In the genomic region with DNA sequence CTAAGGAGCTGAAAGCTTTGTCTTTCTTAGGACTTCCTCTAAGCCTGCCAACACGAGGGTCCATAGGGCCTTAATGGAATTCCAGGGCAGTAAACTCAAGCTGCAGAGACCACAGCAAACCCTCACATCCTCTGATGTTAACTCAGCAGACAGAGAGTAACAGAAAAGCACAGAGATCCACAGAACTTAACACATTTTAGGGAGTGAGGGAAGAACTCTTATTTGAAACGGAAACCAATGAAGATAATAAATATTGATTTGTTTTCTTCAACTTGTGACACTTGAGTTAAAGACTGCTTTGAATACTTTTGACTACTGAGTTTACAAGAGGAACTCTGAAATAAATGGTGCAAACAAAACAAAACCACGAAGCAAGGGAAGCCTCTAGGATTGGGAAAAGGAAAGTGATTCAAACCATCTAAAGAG, we compare ENCODE assay signal across 8 cellular contexts. TPM values are rescaled to one million over a fixed set of nuclear protein-coding genes. Genes with fewer than 3 reads are reported as not detected.
DNase-seq lines count a peak whose midpoint lies in the region; ATAC-seq, FAIRE-seq and TF ChIP-seq lines count a peak whose summit lies in the region.

No MANE protein-coding gene starts in this region.

- H4K20me1 ChIP-seq in GM23338 (replicated peaks; ENCODE audit: insufficient read depth), result peaks cover 41% of the 10 kb centered on the region

- H3K9me2 ChIP-seq in GM23338 (ENCODE audit: insufficient read depth), result no peaks in the 10 kb centered on the region

- H3K9me3 ChIP-seq in kidney (ENCODE audit: control insufficient read depth in 1 of 2, low read length in 2 of 2) (no peaks in the 10 kb centered on the region), skeletal muscle tissue (ENCODE audit: control insufficient read depth in 3 of 3, low read length in 3 of 3) (no peaks in the 10 kb centered on the region)

- peaks cover 13% of the 10 kb centered on the region for H3K4me1 ChIP-seq in GM23338 (ENCODE audit: insufficient read depth)
- H3K4me1 ChIP-seq in kidney (ENCODE audit: control insufficient read depth in 1 of 2, insufficient read depth in 1 of 2, low read depth in 1 of 2, low read length in 2 of 2), result peaks cover 14 to 17% of the 10 kb centered on the region in 2 donors
- H3K4me1 ChIP-seq in skeletal muscle tissue (ENCODE audit: control insufficient read depth in 3 of 3, insufficient read depth in 3 of 3, low read length in 3 of 3), result peaks cover 30 to 38% (median 38%) of the 10 kb centered on the region in 3 donors

- H3K4me3 Mint-ChIP-seq in GM23338 (no peak overlapping the region), MCF 10A (ENCODE audit: unreplicated experiment) (peak overlapping the region; percentile 35), natural killer cell (no peak overlapping the region)

- H3K4me3 ChIP-seq in GM23338 (no peak overlapping the region), kidney (ENCODE audit: low read length in 2 of 2) (no peak overlapping the region), skeletal muscle tissue (ENCODE audit: low read length in 3 of 3) (peak overlapping the region in 1 of 3 donors; percentile 8)

- H3K4me1 Mint-ChIP-seq in GM23338, result peaks cover 21% of the 10 kb centered on the region
- H3K4me1 Mint-ChIP-seq in MCF 10A (ENCODE audit: insufficient read depth, unreplicated experiment), result peaks cover 32% of the 10 kb centered on the region
- peaks cover 23 to 35% of the 10 kb centered on the region in 2 donors for H3K4me1 Mint-ChIP-seq in natural killer cell

- ATAC-seq in GM23338 (no peak), GM18867 (IDR thresholded peaks at IDR 0.05; ENCODE audit: unreplicated experiment) (no peak), natural killer cell (no peak)

- H3K27me3 Mint-ChIP-seq in GM23338 (ENCODE audit: insufficient read depth, low read depth, poor library complexity), result no peaks in the 10 kb centered on the region
- no peaks in the 10 kb centered on the region for H3K27me3 Mint-ChIP-seq in MCF 10A (ENCODE audit: insufficient read depth, unreplicated experiment)
- no peaks in the 10 kb centered on the region for H3K27me3 Mint-ChIP-seq in natural killer cell (ENCODE audit: low read depth in 2 of 2)

- H3K9me3 Mint-ChIP-seq in GM23338, result no peaks in the 10 kb centered on the region
- no peaks in the 10 kb centered on the region for H3K9me3 Mint-ChIP-seq in MCF 10A (ENCODE audit: unreplicated experiment)
- no peaks in the 10 kb centered on the region for H3K9me3 Mint-ChIP-seq in natural killer cell

- POLR2A ChIA-PET in MCF 10A (lab: Yijun Ruan, JAX), result interaction anchor here (0.6 to 3.5 kb wide), 6 partner anchors 9 to 126 kb away, joined by 3 to 38 read pairs (median 6); partner anchors contain the start of gene DYNC1LI2

- DNase-seq in GM23338 (ENCODE audit: low spot score) (no peak), MCF 10A (ENCODE audit: unreplicated experiment) (no peak), kidney (no peak), D721Med (ENCODE audit: insufficient read length, low spot score) (no peak), natural killer cell (no peak)
- no peak for DNase-seq in stimulated activated naive CD4-positive, alpha-beta T cell (lab: John Stamatoyannopoulos, UW)

- H3K36me3 ChIP-seq in GM23338 (ENCODE audit: insufficient read depth) (peaks cover 52% of the 10 kb centered on the region), kidney (ENCODE audit: control insufficient read depth in 1 of 2, insufficient read depth in 2 of 2, low read length in 2 of 2) (peaks cover 15 to 34% of the 10 kb centered on the region in 2 donors), skeletal muscle tissue (ENCODE audit: control insufficient read depth in 3 of 3, insufficient read depth in 3 of 3, low read length in 3 of 3) (peaks cover 13 to 35% (median 23%) of the 10 kb centered on the region in 3 donors)

- H3K27ac ChIP-seq in GM23338 (ENCODE audit: low read depth) (peak overlapping the region; percentile 75), kidney (ENCODE audit: low read depth in 2 of 2, low read length in 2 of 2) (peak overlapping the region; percentile 71 to 77), skeletal muscle tissue (ENCODE audit: low read depth, low read length) (peak overlapping the region; percentile 88)

- H3K9ac ChIP-seq in kidney (ENCODE audit: low read length in 2 of 2) (peak overlapping the region; percentile 46 to 57), skeletal muscle tissue (ENCODE audit: low read depth in 1 of 3, low read length in 3 of 3) (peak overlapping the region in 2 of 3 donors; percentile 48 to 66)

- H3K4me2 ChIP-seq in GM23338, result no peak overlapping the region

- H2AFZ ChIP-seq in GM23338, result no peak overlapping the region

- H3K27me3 ChIP-seq in GM23338 (ENCODE audit: insufficient read depth), result no peaks in the 10 kb centered on the region
- H3K27me3 ChIP-seq in skeletal muscle tissue (ENCODE audit: control insufficient read depth in 3 of 3, insufficient read depth in 3 of 3, low read length in 3 of 3), result no peaks in the 10 kb centered on the region

- CTCF ChIA-PET in MCF 10A (lab: Yijun Ruan, JAX), result interaction anchor here (0.6 to 7.4 kb wide), 8 partner anchors 9 to 126 kb away, joined by 3 to 71 read pairs (median 12); partner anchors contain the start of genes DYNC1LI2 and NAE1

- peak overlapping the region; percentile 37; the same call in 1 of the 2 replicates for H3K27ac Mint-ChIP-seq in GM23338
- H3K27ac Mint-ChIP-seq in MCF 10A (ENCODE audit: low read depth, unreplicated experiment), result peak overlapping the region; percentile 66
- H3K27ac Mint-ChIP-seq in natural killer cell, result no peak overlapping the region

- TF ChIP-seq CTCF in GM23338 (conservative IDR thresholded peaks at IDR 0.05; ENCODE audit: low read depth in 2 of 2), result no peak
- no peak for TF ChIP-seq CTCF in MCF 10A (IDR thresholded peaks at IDR 0.05; ENCODE audit: unreplicated experiment)
- TF ChIP-seq CTCF in kidney (IDR thresholded peaks at IDR 0.05; ENCODE audit: borderline replicate concordance, extremely low read depth, insufficient read depth), result no peak
- TF ChIP-seq CTCF in D721Med (IDR thresholded peaks at IDR 0.05; ENCODE audit: insufficient read depth, missing control alignments), result no peak
- TF ChIP-seq CTCF in natural killer cell (IDR thresholded peaks at IDR 0.05), result no peak

- peaks cover 69% of the 10 kb centered on the region for H3K36me3 Mint-ChIP-seq in GM23338 (ENCODE audit: low read depth)
- peaks cover 87% of the 10 kb centered on the region for H3K36me3 Mint-ChIP-seq in MCF 10A (ENCODE audit: insufficient read depth, unreplicated experiment)
- no peaks in the 10 kb centered on the region for H3K36me3 Mint-ChIP-seq in natural killer cell

- peaks cover 90% of the 10 kb centered on the region for H3K79me2 ChIP-seq in GM23338 (replicated peaks; ENCODE audit: insufficient read depth)

- no peak for FAIRE-seq in kidney (lab: Jason Lieb, UNC)
- FAIRE-seq in D721Med (lab: Jason Lieb, UNC), result no peak

- intact Hi-C loops in MCF 10A (cut with micrococcal nuclease) (loop anchor here (2.0 to 10.0 kb wide), 2 partner anchors 79 to 337 kb away; no protein-coding TSS in a partner anchor), kidney (cut with DNase I) (no loop called here), natural killer cell (cut with micrococcal nuclease) (loop anchor here (5.0 kb wide), 1 partner anchor 335 kb away; no protein-coding TSS in a partner anchor)

- peaks cover 8% of the 10 kb centered on the region; the same call in 1 of the 2 replicates for H3F3A ChIP-seq in GM23338 (replicated peaks; ENCODE audit: low read depth)

- TSS peak; percentile 47 for BruUV-seq in MCF 10A (replicated peaks; lab: Mats Ljungman, UMichigan)

TF ChIP-seq in GM23338, 12 proteins besides CTCF, POLR2A, EP300 and RAD21 (continues in another document):
- TF ChIP-seq, protein P1, sequence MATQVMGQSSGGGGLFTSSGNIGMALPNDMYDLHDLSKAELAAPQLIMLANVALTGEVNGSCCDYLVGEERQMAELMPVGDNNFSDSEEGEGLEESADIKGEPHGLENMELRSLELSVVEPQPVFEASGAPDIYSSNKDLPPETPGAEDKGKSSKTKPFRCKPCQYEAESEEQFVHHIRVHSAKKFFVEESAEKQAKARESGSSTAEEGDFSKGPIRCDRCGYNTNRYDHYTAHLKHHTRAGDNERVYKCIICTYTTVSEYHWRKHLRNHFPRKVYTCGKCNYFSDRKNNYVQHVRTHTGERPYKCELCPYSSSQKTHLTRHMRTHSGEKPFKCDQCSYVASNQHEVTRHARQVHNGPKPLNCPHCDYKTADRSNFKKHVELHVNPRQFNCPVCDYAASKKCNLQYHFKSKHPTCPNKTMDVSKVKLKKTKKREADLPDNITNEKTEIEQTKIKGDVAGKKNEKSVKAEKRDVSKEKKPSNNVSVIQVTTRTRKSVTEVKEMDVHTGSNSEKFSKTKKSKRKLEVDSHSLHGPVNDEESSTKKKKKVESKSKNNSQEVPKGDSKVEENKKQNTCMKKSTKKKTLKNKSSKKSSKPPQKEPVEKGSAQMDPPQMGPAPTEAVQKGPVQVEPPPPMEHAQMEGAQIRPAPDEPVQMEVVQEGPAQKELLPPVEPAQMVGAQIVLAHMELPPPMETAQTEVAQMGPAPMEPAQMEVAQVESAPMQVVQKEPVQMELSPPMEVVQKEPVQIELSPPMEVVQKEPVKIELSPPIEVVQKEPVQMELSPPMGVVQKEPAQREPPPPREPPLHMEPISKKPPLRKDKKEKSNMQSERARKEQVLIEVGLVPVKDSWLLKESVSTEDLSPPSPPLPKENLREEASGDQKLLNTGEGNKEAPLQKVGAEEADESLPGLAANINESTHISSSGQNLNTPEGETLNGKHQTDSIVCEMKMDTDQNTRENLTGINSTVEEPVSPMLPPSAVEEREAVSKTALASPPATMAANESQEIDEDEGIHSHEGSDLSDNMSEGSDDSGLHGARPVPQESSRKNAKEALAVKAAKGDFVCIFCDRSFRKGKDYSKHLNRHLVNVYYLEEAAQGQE (IDR thresholded peaks at IDR 0.05; ENCODE audit: unreplicated experiment), result no peak
- no peak for TF ChIP-seq JUNB (IDR thresholded peaks at IDR 0.05; ENCODE audit: unreplicated experiment)

RNA-seq across cellular contexts. Expression of gene DYNC1LI2, which starts 9.4 kb away (rescaled TPM):
- 73.9 and 113 TPM in 2 replicates for total RNA-seq in GM23338 (2014; rRNA removed; shearing (Covaris generic))
- polyA plus RNA-seq in GM23338 (2016; fragmentation: Nextera tagmentation; extraction: Ambion mirVana) (73.4 and 85.9 TPM in 2 replicates), kidney (ENCODE audit: insufficient read depth, low read depth, low replicate concordance) (32.0 TPM)
- total RNA-seq in MCF 10A (2022) (97.7 and 106 TPM in 2 replicates), kidney (119 TPM), skeletal muscle tissue (70.5 TPM), natural killer cell (100 to 1,000 TPM; 105 to 115 (median 110) TPM)

RNA-seq across cellular contexts. Expression of gene CMTM4, which starts 45.4 kb away (rescaled TPM):
- total RNA-seq in GM23338 (2014; rRNA removed; shearing (Covaris generic)), result 54.1 and 77.0 TPM in 2 replicates
- 14.1 and 14.4 TPM in 2 replicates for polyA plus RNA-seq in GM23338 (2016; fragmentation: Nextera tagmentation; extraction: Ambion mirVana)
- 27.2 and 36.7 TPM in 2 replicates for total RNA-seq in MCF 10A (2022)
- 82.2 TPM for total RNA-seq in kidney
- 43.2 TPM for polyA plus RNA-seq in kidney (ENCODE audit: insufficient read depth, low read depth, low replicate concordance)
- total RNA-seq in skeletal muscle tissue, result 10.4 TPM
- total RNA-seq in natural killer cell, result 1 to 10 TPM in 1 of 3 donors, under 1 TPM in 2; 0.61 to 1.4 (median 0.85) TPM

RNA-seq across cellular contexts. Expression of gene TERB1, which starts 59.4 kb away (rescaled TPM):
- not detected in 2 replicates for total RNA-seq in GM23338 (2014; rRNA removed; shearing (Covaris generic))
- polyA plus RNA-seq in GM23338 (2016; fragmentation: Nextera tagmentation; extraction: Ambion mirVana) (not detected in 2 replicates), kidney (ENCODE audit: insufficient read depth, low read depth, low replicate concordance) (not detected)
- total RNA-seq in MCF 10A (2022) (0.26 and 0.69 TPM in 2 replicates), kidney (0.19 TPM), skeletal muscle tissue (not detected), natural killer cell (1 to 10 TPM in 1 of 3 donors, under 1 TPM in 2; 0.33 to 1.0 (median 0.66) TPM)

Comparison
In these comparisons a context has a peak if more than half of its experiments do, and no peak if none do; other contexts are left out.
1. H3K27ac Mint-ChIP-seq: peak in GM23338 (single experiment) and MCF 10A (single experiment); none in natural killer cell (0 of 2).
2. Peak in every context shown above with its lines, with median percentiles within 50 percentile points of each other: H3K27ac ChIP-seq.